Comparison of ENCODE assay signal across 15 cellular contexts in genomic region chr2:186910996-186911395, GRCh38.
DNase-seq lines count a peak whose midpoint lies in the region; ATAC-seq, FAIRE-seq and TF ChIP-seq lines count a peak whose summit lies in the region.
"Had no signal": no experiment of that assay in that cellular context is flagged by ENCODE, and none has a peak within 500 bp of the region (broad histone marks: within the 10 kb centered on the region; RNA-seq: fewer than 3 reads in every experiment).

No MANE protein-coding gene starts in this region.

- H3K9me3 ChIP-seq in DND-41 (ENCODE audit: insufficient read depth, low read length, severe bottlenecking) (no peaks in the 10 kb centered on the region), K562 (replicated peaks; ENCODE audit: control insufficient read depth, insufficient read depth, low read depth, low read length) (no peaks in the 10 kb centered on the region)
- H3K9me3 ChIP-seq: BLaER1 had no signal

- no peak for DNase-seq in DND-41
- DNase-seq in Jurkat, Clone E6-1 (ENCODE audit: low read depth, low spot score): peak; percentile 8
- DNase-seq in UCSD-AML1 (lab: John Stamatoyannopoulos, UW; ENCODE audit: unreplicated experiment): peak; percentile 6
- no peak for DNase-seq in K562 (ENCODE audit: extremely low read depth in 1 of 4, low spot score in 3 of 4)
- DNase-seq in iPS-NIHi7 (ENCODE audit: extremely low spot score): no peak
- no peak for DNase-seq in HT-29 (ENCODE audit: low spot score)
- DNase-seq: 8988T; CD4-positive, alpha-beta memory T cell; DMS153; DMS79; GF-D8; H9 had no signal

- TF ChIP-seq RAD21 in K562 (CRISPR knock-in tag; conservative IDR thresholded peaks at IDR 0.05 in 1 of 2, IDR thresholded peaks at IDR 0.05 in 1 of 2): no peak

- no peak for TF ChIP-seq EP300 in K562 (IDR thresholded peaks at IDR 0.05; ENCODE audit: low read length)

- no peak for TF ChIP-seq POLR2A in K562 (conservative IDR thresholded peaks at IDR 0.05)

- H3K27me3 ChIP-seq in DND-41 (ENCODE audit: insufficient read depth, low read length, poor library complexity) (no peaks in the 10 kb centered on the region), K562 (ENCODE audit: control insufficient read depth in 2 of 2, insufficient read depth in 2 of 2, low read length in 2 of 2) (no peaks in the 10 kb centered on the region)
- H3K27me3 ChIP-seq: BLaER1 had no signal

- in situ Hi-C loops in K562 (cut with MboI): no loop called here

- no peak overlapping the region for H3K4me2 ChIP-seq in DND-41 (ENCODE audit: insufficient read depth, low read length)
- no peak overlapping the region for H3K4me2 ChIP-seq in K562 (ENCODE audit: insufficient read depth, low read length)
- H3K4me2 ChIP-seq: BLaER1 had no signal

- H3K79me2 ChIP-seq in DND-41 (ENCODE audit: insufficient read depth, low read length) (no peaks in the 10 kb centered on the region), K562 (ENCODE audit: control insufficient read depth, insufficient read depth, low read length) (no peaks in the 10 kb centered on the region)

- 10% methylated on average over 4 of the region's 4 CpGs for WGBS in K562 (ENCODE audit: insufficient coverage, low coverage, missing lambda C conversion rate)

- CTCF ChIA-PET in K562 (lab: Yijun Ruan, JAX; ENCODE audit: low intra/inter-chr PET ratio): no interaction called here

- H3K9me1 ChIP-seq in K562 (ENCODE audit: control insufficient read depth, insufficient read depth, low read length): no peaks in the 10 kb centered on the region

- no peak overlapping the region for H2AFZ ChIP-seq in DND-41 (ENCODE audit: low read depth, low read length)
- H2AFZ ChIP-seq in K562 (ENCODE audit: low read depth, low read length): peak overlapping the region; percentile 77

- intact Hi-C loops in K562 (cut with micrococcal nuclease): loop anchor here (5.0 kb wide), 1 partner anchor 91 kb away; no protein-coding TSS in a partner anchor

- no peak for FAIRE-seq in K562 (lab: Jason Lieb, UNC)
- FAIRE-seq: H1 had no signal

- H3K27ac ChIP-seq in DND-41 (ENCODE audit: low read length) (no peak overlapping the region), K562 (ENCODE audit: extremely low read depth, low read depth, low read length) (no peak overlapping the region; the same call in 2 of the 3 replicates)
- H3K27ac ChIP-seq: BLaER1 had no signal

- H3K36me3 ChIP-seq in DND-41 (ENCODE audit: insufficient read depth, low read length) (no peaks in the 10 kb centered on the region), K562 (ENCODE audit: control insufficient read depth, insufficient read depth, low read length) (no peaks in the 10 kb centered on the region)
- H3K36me3 ChIP-seq: BLaER1 had no signal

- H3K4me3 ChIP-seq in DND-41 (ENCODE audit: low read depth in 1 of 2, low read length in 2 of 2): no peak overlapping the region
- no peak overlapping the region for H3K4me3 ChIP-seq in Jurkat, Clone E6-1 (ENCODE audit: low read length)
- no peak overlapping the region for H3K4me3 ChIP-seq in K562
- H3K4me3 ChIP-seq: BLaER1 had no signal

- H3K4me1 ChIP-seq in DND-41 (ENCODE audit: insufficient read depth, low read length): no peaks in the 10 kb centered on the region
- H3K4me1 ChIP-seq in K562 (replicated peaks in 1 of 2; ENCODE audit: control insufficient read depth in 2 of 2, insufficient read depth in 2 of 2, low read length in 2 of 2): peaks cover 3 to 12% of the 10 kb centered on the region in 2 experiments; a peak in 2 of 5 replicates
- H3K4me1 ChIP-seq: BLaER1 had no signal

- no peak overlapping the region for H3K9ac ChIP-seq in DND-41 (ENCODE audit: low read depth, low read length)
- no peak overlapping the region for H3K9ac ChIP-seq in K562 (ENCODE audit: insufficient read depth in 1 of 2, low read depth in 2 of 2, low read length in 2 of 2)
- H3K9ac ChIP-seq: BLaER1 had no signal

- ATAC-seq in DND-41 (ENCODE audit: insufficient read depth, low read depth): 0 out of 3 replicates have a peak, but pooled peaks have one; percentile 19
- ATAC-seq in K562: peak; percentile 73
- ATAC-seq in GM18498 (IDR thresholded peaks at IDR 0.05; ENCODE audit: unreplicated experiment): no peak

- TF ChIP-seq CTCF in DND-41 (IDR thresholded peaks at IDR 0.05; ENCODE audit: borderline replicate concordance, extremely low read depth, low read length, poor library complexity, severe bottlenecking) (no peak), K562 (IDR thresholded peaks at IDR 0.05 in 2 of 3, conservative IDR thresholded peaks at IDR 0.05 in 1 of 3; ENCODE audit: insufficient read depth in 2 of 3, low read depth in 1 of 3, low read length in 3 of 3) (no peak)

- BruUV-seq in K562 (replicated peaks; lab: Mats Ljungman, UMichigan): no TSS peak

- POLR2A ChIA-PET in K562 (lab: Yijun Ruan, JAX): interaction anchor here (1.1 kb wide), 1 partner anchor 9 kb away, joined by 4 read pairs; no protein-coding TSS in a partner anchor

- H4K20me1 ChIP-seq in DND-41 (ENCODE audit: insufficient read depth, low read length): no peaks in the 10 kb centered on the region
- no peaks in the 10 kb centered on the region for H4K20me1 ChIP-seq in K562 (replicated peaks; ENCODE audit: control insufficient read depth, insufficient read depth, low read length)
- H4K20me1 ChIP-seq: BLaER1 had no signal

TF ChIP-seq in K562, 482 proteins besides CTCF, POLR2A, EP300 and RAD21:
- TF ChIP-seq ZNF780A (CRISPR knock-in tag; IDR thresholded peaks at IDR 0.05) (no peak), CEBPG (CRISPR knock-in tag; IDR thresholded peaks at IDR 0.05) (no peak), CEBPG (tag; conservative IDR thresholded peaks at IDR 0.05 in 1 of 2, IDR thresholded peaks at IDR 0.05 in 1 of 2) (peak; percentile 27 to 53; a peak in 2 of 4 replicates), CEBPB (tag; IDR thresholded peaks at IDR 0.05) (peak; percentile 92), SRSF9 (IDR thresholded peaks at IDR 0.05; ENCODE audit: borderline replicate concordance, low read depth, low read length) (no peak), PKNOX1 (IDR thresholded peaks at IDR 0.05) (0 out of 2 replicates have a peak, but pooled peaks have one; percentile 23)

Comparison
In these comparisons a context has a peak if more than half of its experiments do, and no peak if none do; other contexts are left out.
1. DNase-seq: peak in Jurkat, Clone E6-1 (single experiment) and UCSD-AML1 (single experiment); none in DND-41 (single experiment), K562 (0 of 4), iPS-NIHi7 (single experiment) and HT-29 (single experiment).